25 cellular contexts compared by ENCODE assay signal in genomic region chr2:215019085-215019484, GRCh38.
DNase-seq lines count a peak whose midpoint lies in the region; ATAC-seq and TF ChIP-seq lines count a peak whose summit lies in the region.
"Had no signal": no experiment of that assay in that cellular context is flagged by ENCODE, and none has a peak within 500 bp of the region (broad histone marks: within the 10 kb centered on the region; RNA-seq: fewer than 3 reads in every experiment).

No MANE protein-coding gene starts in this region.

- H3K9me3 ChIP-seq in spleen, result no peaks in the 10 kb centered on the region
- H3K9me3 ChIP-seq: lower lobe of right lung, right lobe of liver, testis had no signal

- intact Hi-C loops in spleen (cut with DNase I; ENCODE audit: low total_unique reads), result no loop called here

- no peak for DNase-seq in HuH-7 (ENCODE audit: low spot score)
- DNase-seq in spleen, result no peak
- DNase-seq in AG20443 (ENCODE audit: low spot score), result no peak
- DNase-seq: ACHN; caudate nucleus; CD4-positive, CD25-positive, alpha-beta regulatory T cell; dorsolateral prefrontal cortex; foreskin fibroblast; hypothalamus; IMR-90; islet precursor cell; lower lobe of right lung; NCI-H1436 treated with DMSO at 0.1 percent for 48 hours; NCI-H2171 treated with DMSO at 0.1 percent for 48 hours; OCI-M1; right lobe of liver; SIG-M5; testis had no signal

- H3K36me3 ChIP-seq in spleen, result no peaks in the 10 kb centered on the region
- H3K36me3 ChIP-seq: lower lobe of right lung, right lobe of liver had no signal

- H3K4me1 ChIP-seq in spleen, result no peaks in the 10 kb centered on the region
- H3K4me1 ChIP-seq: lower lobe of right lung, right lobe of liver, testis had no signal

- H3K27ac ChIP-seq in spleen, result no peak overlapping the region
- H3K27ac ChIP-seq: dorsolateral prefrontal cortex, HL-60, lower lobe of right lung, right lobe of liver, testis had no signal

- WGBS in spleen, 5 donors, result 76 to 89% (median 88%) methylated on average over 3 of the region's 3 CpGs

- TF ChIP-seq CTCF in spleen (IDR thresholded peaks at IDR 0.05 in 8 of 11, conservative IDR thresholded peaks at IDR 0.05 in 3 of 11), result no peak

- TF ChIP-seq POLR2A in spleen (IDR thresholded peaks at IDR 0.05), result no peak

- no peak overlapping the region for H3K4me3 ChIP-seq in spleen
- H3K4me3 ChIP-seq: lower lobe of right lung, right lobe of liver, testis had no signal

- no peaks in the 10 kb centered on the region for H3K27me3 ChIP-seq in spleen (replicated peaks in 1 of 7)
- H3K27me3 ChIP-seq: dorsolateral prefrontal cortex, right lobe of liver, testis had no signal

- ATAC-seq in GM18502 (IDR thresholded peaks at IDR 0.05; ENCODE audit: poor library complexity, unreplicated experiment), result peak; percentile 37
- ATAC-seq in GM21526 (IDR thresholded peaks at IDR 0.05; ENCODE audit: low FRiP score, unreplicated experiment), result peak; percentile 40
- peak; percentile 60 for ATAC-seq in HG02885 (IDR thresholded peaks at IDR 0.05; ENCODE audit: poor library complexity, unreplicated experiment)
- ATAC-seq in HG03575 (IDR thresholded peaks at IDR 0.05; ENCODE audit: extremely low read depth, insufficient number of reproducible peaks, low FRiP score, unreplicated experiment), result peak; percentile 23
- no peak for ATAC-seq in HG02642 (IDR thresholded peaks at IDR 0.05; ENCODE audit: poor library complexity, unreplicated experiment)
- ATAC-seq: lower lobe of right lung; right lobe of liver; stimulated activated memory B cell treated with anti-CD40 and anti-IgM and Interleukin-4, amounts not matched to agents 10 μg/mL and 1 μg/mL and 100 μg/mL, for 72 hours had no signal
